ENCODE assay signal across 15 cellular contexts in genomic region chr20:48777005-48777404, GRCh38. TPM values are rescaled to one million over a fixed set of nuclear protein-coding genes. Genes with fewer than 3 reads are reported as not detected.
DNase-seq lines count a peak whose midpoint lies in the region; ATAC-seq and TF ChIP-seq lines count a peak whose summit lies in the region.
"Had no signal": no experiment of that assay in that cellular context is flagged by ENCODE, and none has a peak within 500 bp of the region (broad histone marks: within the 10 kb centered on the region; RNA-seq: fewer than 3 reads in every experiment).

No MANE protein-coding gene starts in this region.

- H3K27me3 ChIP-seq in left lung (peaks cover 0 to 4% of the 10 kb centered on the region in 2 donors), HAP-1 (ENCODE audit: low read depth) (0 out of 2 replicates have a peak, but pooled peaks cover 4% of the 10 kb centered on the region)
- H3K27me3 ChIP-seq: body of pancreas, gastrocnemius medialis had no signal

- H3K4me1 ChIP-seq in left lung = peaks cover 3 to 99% of the 10 kb centered on the region in 2 donors
- peaks cover 2% of the 10 kb centered on the region; the same call in 1 of the 2 replicates for H3K4me1 ChIP-seq in HAP-1
- H3K4me1 ChIP-seq: A549, body of pancreas, gastrocnemius medialis had no signal

- no peaks in the 10 kb centered on the region for H3K27me3 Mint-ChIP-seq in activated CD4-positive, alpha-beta T cell treated with anti-CD3 and anti-CD28 coated beads, Interleukin-2, amount 10 ng/mL, durations not matched to agents 24 days and 14 days
- no peaks in the 10 kb centered on the region for H3K27me3 Mint-ChIP-seq in T-helper 17 cell
- H3K27me3 Mint-ChIP-seq in stimulated activated memory B cell treated with anti-CD40 and anti-IgM and Interleukin-4, amounts not matched to agents 10 μg/mL and 1 μg/mL and 100 μg/mL, for 72 hours = no peaks in the 10 kb centered on the region

- H3K4me3 ChIP-seq in left lung = no peak overlapping the region
- H3K4me3 ChIP-seq in HAP-1 = no peak overlapping the region
- H3K4me3 ChIP-seq: A549, body of pancreas, gastrocnemius medialis had no signal

- no peak for TF ChIP-seq CTCF in left lung (IDR thresholded peaks at IDR 0.05)

- in situ Hi-C loops in HAP-1 (cut with MboI; ENCODE audit: low sequenced_read_pairs) = no loop called here

- H3K27ac ChIP-seq in left lung = peak overlapping the region; percentile 33 to 87
- H3K27ac ChIP-seq: A549, gastrocnemius medialis had no signal

- H3K4me1 Mint-ChIP-seq in activated CD4-positive, alpha-beta T cell treated with anti-CD3 and anti-CD28 coated beads, Interleukin-2, amount 10 ng/mL, durations not matched to agents 24 days and 14 days = peaks cover 53% of the 10 kb centered on the region
- H3K4me1 Mint-ChIP-seq in T-helper 17 cell = peaks cover 59% of the 10 kb centered on the region
- H3K4me1 Mint-ChIP-seq in stimulated activated memory B cell treated with anti-CD40 and anti-IgM and Interleukin-4, amounts not matched to agents 10 μg/mL and 1 μg/mL and 100 μg/mL, for 72 hours = peaks cover 65% of the 10 kb centered on the region
- H3K4me1 Mint-ChIP-seq: WTC11 had no signal

- H3K9me3 ChIP-seq in T-helper 17 cell (ENCODE audit: control insufficient read depth, low read length, poor library complexity, severe bottlenecking) (no peaks in the 10 kb centered on the region), left lung (peaks cover 0 to 3% of the 10 kb centered on the region in 2 donors), HAP-1 (peaks cover 6% of the 10 kb centered on the region; the same call in 1 of the 2 replicates)
- H3K9me3 ChIP-seq: body of pancreas, gastrocnemius medialis had no signal

- intact Hi-C loops in activated CD4-positive, alpha-beta T cell treated with anti-CD3 and anti-CD28 coated beads, Interleukin-2, amount 10 ng/mL, durations not matched to agents 24 days and 14 days (cut with micrococcal nuclease) = no loop called here
- intact Hi-C loops in left lung (cut with DNase I) = loop anchor here in 1 of 2 donors (10.0 kb wide), 1 partner anchor 48 kb away; the partner anchor contains the start of gene PREX1

- no peak for DNase-seq in activated CD4-positive, alpha-beta T cell treated with anti-CD3 and anti-CD28 coated beads, Interleukin-2, amount 10 ng/mL, durations not matched to agents 24 days and 14 days
- DNase-seq in activated CD4-positive, alpha-beta T cell treated with anti-CD3 and anti-CD28 coated beads, Interleukin-2, amount 50 U/mL, for 48 hours = no peak
- DNase-seq in T-helper 17 cell (no peak), left lung (no peak), HAP-1 (ENCODE audit: low spot score in 2 of 2) (no peak)
- DNase-seq: DMS53, KG1, NCI-H2081 treated with DMSO at 0.1 percent for 48 hours had no signal

- ATAC-seq in T-helper 17 cell = peak; percentile 66
- peak; percentile 19 for ATAC-seq in left lung
- ATAC-seq in stimulated activated memory B cell treated with anti-CD40 and anti-IgM and Interleukin-4, amounts not matched to agents 10 μg/mL and 1 μg/mL and 100 μg/mL, for 72 hours = peak; percentile 60
- no peak for ATAC-seq in HG02884 (IDR thresholded peaks at IDR 0.05; ENCODE audit: unreplicated experiment)
- no peak for ATAC-seq in HG03095 (IDR thresholded peaks at IDR 0.05; ENCODE audit: unreplicated experiment)
- ATAC-seq: A549, body of pancreas, WTC11 had no signal

- peak overlapping the region; percentile 56 for H3K27ac Mint-ChIP-seq in activated CD4-positive, alpha-beta T cell treated with anti-CD3 and anti-CD28 coated beads, Interleukin-2, amount 10 ng/mL, durations not matched to agents 24 days and 14 days
- peak overlapping the region; percentile 97 for H3K27ac Mint-ChIP-seq in T-helper 17 cell
- peak overlapping the region; percentile 80 for H3K27ac Mint-ChIP-seq in stimulated activated memory B cell treated with anti-CD40 and anti-IgM and Interleukin-4, amounts not matched to agents 10 μg/mL and 1 μg/mL and 100 μg/mL, for 72 hours
- H3K27ac Mint-ChIP-seq: WTC11 had no signal

- H3K9me3 Mint-ChIP-seq in activated CD4-positive, alpha-beta T cell treated with anti-CD3 and anti-CD28 coated beads, Interleukin-2, amount 10 ng/mL, durations not matched to agents 24 days and 14 days = peaks cover 6% of the 10 kb centered on the region
- H3K9me3 Mint-ChIP-seq in stimulated activated memory B cell treated with anti-CD40 and anti-IgM and Interleukin-4, amounts not matched to agents 10 μg/mL and 1 μg/mL and 100 μg/mL, for 72 hours = peaks cover 3% of the 10 kb centered on the region

- H3K36me3 Mint-ChIP-seq in activated CD4-positive, alpha-beta T cell treated with anti-CD3 and anti-CD28 coated beads, Interleukin-2, amount 10 ng/mL, durations not matched to agents 24 days and 14 days (ENCODE audit: low read depth) = peaks cover 51% of the 10 kb centered on the region
- H3K36me3 Mint-ChIP-seq in T-helper 17 cell (ENCODE audit: low read depth) = peaks cover 6% of the 10 kb centered on the region
- H3K36me3 Mint-ChIP-seq in stimulated activated memory B cell treated with anti-CD40 and anti-IgM and Interleukin-4, amounts not matched to agents 10 μg/mL and 1 μg/mL and 100 μg/mL, for 72 hours = peaks cover 30% of the 10 kb centered on the region

- no peak overlapping the region for H3K4me3 Mint-ChIP-seq in activated CD4-positive, alpha-beta T cell treated with anti-CD3 and anti-CD28 coated beads, Interleukin-2, amount 10 ng/mL, durations not matched to agents 24 days and 14 days
- peak overlapping the region; percentile 25 for H3K4me3 Mint-ChIP-seq in T-helper 17 cell
- H3K4me3 Mint-ChIP-seq in stimulated activated memory B cell treated with anti-CD40 and anti-IgM and Interleukin-4, amounts not matched to agents 10 μg/mL and 1 μg/mL and 100 μg/mL, for 72 hours = peak overlapping the region; percentile 18
- H3K4me3 Mint-ChIP-seq: WTC11 had no signal

- H3K36me3 ChIP-seq in left lung (no peaks in the 10 kb centered on the region), HAP-1 (replicated peaks) (no peaks in the 10 kb centered on the region)
- H3K36me3 ChIP-seq: gastrocnemius medialis had no signal

RNA-seq across cellular contexts. Expression of gene PREX1, which starts 50.8 kb away (rescaled TPM):
- total RNA-seq in activated CD4-positive, alpha-beta T cell treated with anti-CD3 and anti-CD28 coated beads, Interleukin-2, amount 10 ng/mL, durations not matched to agents 24 days and 14 days = 64.3 and 65.5 TPM in 2 replicates
- total RNA-seq in T-helper 17 cell = 100 to 1,000 TPM; 188 to 200 TPM
- total RNA-seq in left lung = 100 to 1,000 TPM in 1 of 2 donors, 10 to 100 TPM in 1; 40.6 to 111 TPM

Comparison
In these comparisons a context has a peak if more than half of its experiments do, and no peak if none do; other contexts are left out.
1. ATAC-seq: peak in T-helper 17 cell (single experiment), left lung (single experiment) and stimulated activated memory B cell treated with anti-CD40 and anti-IgM and Interleukin-4, amounts not matched to agents 10 μg/mL and 1 μg/mL and 100 μg/mL, for 72 hours (single experiment); none in HG02884 (single experiment) and HG03095 (single experiment).
2. Peak in every context shown above with its lines, with median percentiles within 50 percentile points of each other: H3K27ac Mint-ChIP-seq.